8 cellular contexts compared by ENCODE assay signal in the genomic region with DNA sequence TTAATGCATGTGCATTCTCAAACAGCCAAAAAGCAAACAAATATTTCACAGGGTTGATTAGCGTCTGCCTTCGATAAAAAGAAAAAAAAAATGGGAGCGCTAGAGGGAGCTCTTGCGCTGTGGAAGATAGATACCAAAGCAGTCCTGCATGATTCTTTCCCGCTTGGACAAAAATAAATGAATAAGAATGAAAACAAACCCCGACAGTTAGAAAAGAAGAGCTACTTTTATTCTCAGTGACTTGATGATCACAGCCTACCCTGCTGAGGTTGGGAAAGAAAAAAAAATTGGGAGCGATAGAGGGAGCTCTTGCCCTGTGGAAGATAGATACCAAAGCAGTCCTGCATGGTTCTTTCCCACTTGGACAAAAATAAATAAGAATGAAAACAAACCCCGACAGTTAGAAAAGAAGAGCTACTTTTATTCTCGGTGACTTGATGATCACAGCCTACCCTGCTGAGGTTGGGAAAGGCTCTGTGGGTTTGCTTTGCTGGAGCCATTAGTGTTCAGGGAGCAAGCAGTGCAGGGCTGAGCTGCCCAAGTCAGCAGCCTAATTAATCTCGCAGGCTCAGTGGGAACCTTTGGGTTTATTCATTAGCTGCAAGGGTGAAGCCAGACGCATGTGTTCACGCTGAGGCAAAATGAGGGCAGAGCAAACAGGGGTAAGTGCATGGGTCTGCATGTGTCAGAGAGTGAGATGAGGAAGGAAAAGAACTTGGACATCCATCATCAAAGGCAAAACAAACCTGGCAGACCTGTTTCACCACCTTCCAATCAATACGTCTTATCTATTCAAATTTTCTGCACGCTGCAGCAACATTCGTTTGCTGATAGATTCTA.
DNase-seq lines count a peak whose midpoint lies in the region; ATAC-seq, FAIRE-seq and TF ChIP-seq lines count a peak whose summit lies in the region.

No MANE protein-coding gene starts in this region.

- POLR2A ChIA-PET in HepG2 (lab: Yijun Ruan, JAX), result no interaction called here

- intact Hi-C loops in left ventricle myocardium inferior (cut with micrococcal nuclease) (no loop called here), left cardiac atrium (cut with DNase I) (no loop called here), ascending aorta (cut with DNase I) (no loop called here), HepG2 (cut with micrococcal nuclease; ENCODE audit: unreplicated experiment) (no loop called here)

- peaks cover 4% of the 10 kb centered on the region for H3K27me3 ChIP-seq in left ventricle myocardium inferior (ENCODE audit: low read depth)
- H3K27me3 ChIP-seq in Loucy (ENCODE audit: insufficient read depth, low read length, poor library complexity, severe bottlenecking), result no peaks in the 10 kb centered on the region
- H3K27me3 ChIP-seq in ascending aorta, result no peaks in the 10 kb centered on the region
- no peaks in the 10 kb centered on the region for H3K27me3 ChIP-seq in HepG2 (ENCODE audit: control insufficient read depth in 1 of 2, insufficient read depth in 2 of 2, low read length in 2 of 2)
- 0 out of 2 replicates have a peak, but pooled peaks cover 2% of the 10 kb centered on the region for H3K27me3 ChIP-seq in MG63

- H3K36me3 ChIP-seq in left ventricle myocardium inferior (no peaks in the 10 kb centered on the region), Loucy (ENCODE audit: insufficient read depth, low read length) (no peaks in the 10 kb centered on the region), ascending aorta (no peaks in the 10 kb centered on the region), HepG2 (replicated peaks in 1 of 2; ENCODE audit: control insufficient read depth in 1 of 2, insufficient read depth in 2 of 2, low read length in 2 of 2) (no peaks in the 10 kb centered on the region), MG63 (no peaks in the 10 kb centered on the region)

- H3K79me2 ChIP-seq in Loucy (ENCODE audit: insufficient read depth, low read length), result no peaks in the 10 kb centered on the region
- H3K79me2 ChIP-seq in HepG2 (ENCODE audit: insufficient read depth, low read length), result no peaks in the 10 kb centered on the region

- no peak for TF ChIP-seq EP300 in HepG2 (IDR thresholded peaks at IDR 0.05; ENCODE audit: low read depth in 2 of 2, low read length in 2 of 2)
- no peak for TF ChIP-seq EP300 in HepG2 (CRISPR knock-in tag; IDR thresholded peaks at IDR 0.05; ENCODE audit: borderline replicate concordance)

- H4K20me1 ChIP-seq in Loucy (ENCODE audit: insufficient read depth, low read length, poor library complexity, severe bottlenecking), result no peaks in the 10 kb centered on the region
- no peaks in the 10 kb centered on the region for H4K20me1 ChIP-seq in HepG2 (ENCODE audit: insufficient read depth, low read length)

- DNase-seq in left ventricle myocardium inferior, result no peak
- DNase-seq in left cardiac atrium, result no peak
- DNase-seq in ascending aorta (ENCODE audit: low spot score in 2 of 2), result no peak
- peak; percentile 1 for DNase-seq in HepG2 (ENCODE audit: low spot score)
- DNase-seq in MG63, result no peak
- no peak for DNase-seq in islet precursor cell

- H3K4me1 ChIP-seq in left ventricle myocardium inferior (no peaks in the 10 kb centered on the region), Loucy (ENCODE audit: insufficient read depth, low read length, poor library complexity, severe bottlenecking) (no peaks in the 10 kb centered on the region), ascending aorta (no peaks in the 10 kb centered on the region), HepG2 (ENCODE audit: insufficient read depth, low read length) (no peaks in the 10 kb centered on the region)

- in situ Hi-C loops in HepG2 (cut with HindIII; ENCODE audit: extremely low pct_ligation_motif_present, low pct_unique_long_range_greater_than_20kb), result loop anchor here (25.0 kb wide), 1 partner anchor 575 kb away; no protein-coding TSS in a partner anchor

- no peaks in the 10 kb centered on the region for H3F3A ChIP-seq in Loucy (ENCODE audit: low read depth)

- H3K4me3 ChIP-seq in left ventricle myocardium inferior (no peak overlapping the region), Loucy (ENCODE audit: low read length, poor library complexity, severe bottlenecking) (no peak overlapping the region), ascending aorta (no peak overlapping the region), HepG2 (replicated peaks in 1 of 3; ENCODE audit: insufficient read depth in 1 of 3, low read depth in 2 of 3, low read length in 3 of 3) (no peak overlapping the region), MG63 (no peak overlapping the region)

- H3K9me3 ChIP-seq in left ventricle myocardium inferior (replicated peaks), result no peaks in the 10 kb centered on the region
- H3K9me3 ChIP-seq in Loucy (ENCODE audit: insufficient read depth, low read depth, low read length), result no peaks in the 10 kb centered on the region
- H3K9me3 ChIP-seq in ascending aorta, result no peaks in the 10 kb centered on the region
- H3K9me3 ChIP-seq in HepG2 (ENCODE audit: low read length), result no peaks in the 10 kb centered on the region
- no peaks in the 10 kb centered on the region for H3K9me3 ChIP-seq in MG63

- no peak overlapping the region for H3K9ac ChIP-seq in Loucy (ENCODE audit: low read depth, low read length, poor library complexity, severe bottlenecking)
- no peak overlapping the region for H3K9ac ChIP-seq in HepG2 (ENCODE audit: insufficient read depth, low read depth, low read length)

- no peaks in the 10 kb centered on the region for H3K9me2 ChIP-seq in Loucy (replicated peaks; ENCODE audit: low read depth, low read length)

- TF ChIP-seq CTCF in left ventricle myocardium inferior (IDR thresholded peaks at IDR 0.05; ENCODE audit: borderline replicate concordance) (peak; percentile 41), Loucy (conservative IDR thresholded peaks at IDR 0.05; ENCODE audit: low read length) (peak; percentile 68), ascending aorta (IDR thresholded peaks at IDR 0.05) (peak in 2 of 3 experiments; percentile 24 to 55), HepG2 (CRISPR knock-in tag; IDR thresholded peaks at IDR 0.05) (peak; percentile 48)

- H3K4me2 ChIP-seq in Loucy (ENCODE audit: low read depth, low read length, poor library complexity, severe bottlenecking) (peak overlapping the region; percentile 16), HepG2 (ENCODE audit: low read depth, low read length) (no peak overlapping the region)

- CTCF ChIA-PET in HepG2 (lab: Yijun Ruan, JAX; ENCODE audit: low intra/inter-chr PET ratio, low total read pairs), result no interaction called here

- H3K27ac ChIP-seq in left ventricle myocardium inferior (replicated peaks), result no peak overlapping the region
- H3K27ac ChIP-seq in ascending aorta, result no peak overlapping the region
- no peak overlapping the region for H3K27ac ChIP-seq in HepG2 (ENCODE audit: extremely low read length, insufficient read depth, low read length)

- no peak for TF ChIP-seq POLR2A in HepG2 (IDR thresholded peaks at IDR 0.05; ENCODE audit: insufficient read depth in 1 of 2, low read depth in 2 of 2, low read length in 2 of 2)

- 2% methylated on average over 15 of the region's 15 CpGs for WGBS in HepG2 (ENCODE audit: low lambda C conversion rate)

- no peak for TF ChIP-seq RAD21 in HepG2 (CRISPR knock-in tag; IDR thresholded peaks at IDR 0.05)

- 0 out of 2 replicates have a peak overlapping the region, but pooled peaks have one; percentile 36 for H2AFZ ChIP-seq in Loucy (ENCODE audit: low read length)
- H2AFZ ChIP-seq in HepG2 (ENCODE audit: low read length), result no peak overlapping the region

- ATAC-seq in left cardiac atrium (no peak), HepG2 (peak; percentile 49), GM18498 (IDR thresholded peaks at IDR 0.05; ENCODE audit: unreplicated experiment) (no peak)

- BruUV-seq in HepG2 (replicated peaks; lab: Mats Ljungman, UMichigan), result no TSS peak

- no peak for FAIRE-seq in HepG2 (lab: Jason Lieb, UNC)

TF ChIP-seq in HepG2, 621 proteins besides CTCF, POLR2A, EP300 and RAD21:
- peak; percentile 35 for TF ChIP-seq STAG1 (CRISPR knock-in tag; IDR thresholded peaks at IDR 0.05)
- TF ChIP-seq, protein P1, sequence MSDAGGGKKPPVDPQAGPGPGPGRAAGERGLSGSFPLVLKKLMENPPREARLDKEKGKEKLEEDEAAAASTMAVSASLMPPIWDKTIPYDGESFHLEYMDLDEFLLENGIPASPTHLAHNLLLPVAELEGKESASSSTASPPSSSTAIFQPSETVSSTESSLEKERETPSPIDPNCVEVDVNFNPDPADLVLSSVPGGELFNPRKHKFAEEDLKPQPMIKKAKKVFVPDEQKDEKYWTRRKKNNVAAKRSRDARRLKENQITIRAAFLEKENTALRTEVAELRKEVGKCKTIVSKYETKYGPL (CRISPR knock-in tag; IDR thresholded peaks at IDR 0.05), result no peak
